ENCODE assay signal across 8 cellular contexts in genomic region chr5:160439205-160439600, GRCh38. TPM values are rescaled to one million over a fixed set of nuclear protein-coding genes. Genes with fewer than 3 reads are reported as not detected.
A peak's percentile ranks its signal among the peaks of the same experiment; 100 is the strongest.
DNase-seq lines count a peak whose midpoint lies in the region; ATAC-seq, FAIRE-seq and TF ChIP-seq lines count a peak whose summit lies in the region.

No MANE protein-coding gene starts in this region.

- H3K36me3 ChIP-seq in brain microvascular endothelial cell (replicated peaks) (no peaks in the 10 kb centered on the region), iPS-20b (ENCODE audit: insufficient read depth, low read depth, low read length) (no peaks in the 10 kb centered on the region), small intestine (ENCODE audit: control insufficient read depth in 2 of 2, insufficient read depth in 2 of 2, low read length in 2 of 2) (no peaks in the 10 kb centered on the region)

- DNase-seq in NCI-H2029 (lab: John Stamatoyannopoulos, UW) (peak; percentile 57), UCSD-AML1 (lab: John Stamatoyannopoulos, UW; ENCODE audit: unreplicated experiment) (peak; percentile 89), brain microvascular endothelial cell (peak; percentile 89), small intestine (peak; percentile 86)

- WGBS in small intestine, 3 donors = 0 to 1% (median 0%) methylated on average over 11 of the region's 11 CpGs

- peak; percentile 85 for TF ChIP-seq CTCF in 22Rv1 (IDR thresholded peaks at IDR 0.05)
- peak; percentile 94 for TF ChIP-seq CTCF in brain microvascular endothelial cell (IDR thresholded peaks at IDR 0.05; ENCODE audit: low read depth, low read length, missing control alignments)

- H3K4me1 ChIP-seq in iPS-20b (ENCODE audit: insufficient read depth, low read length) = no peaks in the 10 kb centered on the region
- no peaks in the 10 kb centered on the region for H3K4me1 ChIP-seq in small intestine (ENCODE audit: control insufficient read depth in 2 of 2, insufficient read depth in 1 of 2, low read depth in 1 of 2, low read length in 1 of 2)

- H3K9me3 ChIP-seq in iPS-20b (ENCODE audit: insufficient read depth, low read depth, low read length) = no peaks in the 10 kb centered on the region
- H3K9me3 ChIP-seq in small intestine (ENCODE audit: control insufficient read depth, low read depth) = no peaks in the 10 kb centered on the region

- H3K27ac ChIP-seq in 22Rv1 (peak overlapping the region; percentile 31; the same call in 1 of the 2 replicates), brain microvascular endothelial cell (no peak overlapping the region), iPS-20b (ENCODE audit: low read length) (no peak overlapping the region), small intestine (ENCODE audit: low read depth in 1 of 2, low read length in 1 of 2) (peak overlapping the region; percentile 18 to 43)

- ATAC-seq in GM18511 (IDR thresholded peaks at IDR 0.05; ENCODE audit: unreplicated experiment) = peak; percentile 65
- peak; percentile 62 for ATAC-seq in HG03025 (IDR thresholded peaks at IDR 0.05; ENCODE audit: low FRiP score, unreplicated experiment)

- in situ Hi-C loops in brain microvascular endothelial cell (cut with HindIII; ENCODE audit: low pct_ligation_motif_present, low sequenced_read_pairs) = no loop called here

- H3K9ac ChIP-seq in iPS-20b (ENCODE audit: low read depth, low read length) = 0 out of 2 replicates have a peak overlapping the region, but pooled peaks have one; percentile 18

- H3K4me3 ChIP-seq in brain microvascular endothelial cell (ENCODE audit: low read depth, low read length) (peak overlapping the region; percentile 52), iPS-20b (ENCODE audit: low read length) (peak overlapping the region; percentile 64), small intestine (ENCODE audit: low read depth in 1 of 2, low read length in 2 of 2) (peak overlapping the region in 1 of 2 donors; percentile 51)

- H3K27me3 ChIP-seq in brain microvascular endothelial cell (replicated peaks) = no peaks in the 10 kb centered on the region
- H3K27me3 ChIP-seq in iPS-20b (ENCODE audit: insufficient read depth, low read length) = no peaks in the 10 kb centered on the region; the same call in 1 of the 2 replicates
- no peaks in the 10 kb centered on the region for H3K27me3 ChIP-seq in small intestine (ENCODE audit: control insufficient read depth in 2 of 2, insufficient read depth in 2 of 2, low read length in 2 of 2)

- FAIRE-seq in small intestine (lab: Jason Lieb, UNC) = no peak

RNA-seq across cellular contexts. Expression of gene PTTG1, which starts 17.5 kb away (rescaled TPM):
- polyA plus RNA-seq in small intestine = 10 to 100 TPM in 2 of 3 donors, 1 to 10 TPM in 1; 8.4 to 98.9 (median 12.1) TPM

RNA-seq across cellular contexts. Expression of gene SLU7, which starts 20.3 kb away (rescaled TPM):
- 10 to 100 TPM; 19.9 to 44.0 (median 32.9) TPM for polyA plus RNA-seq in small intestine

RNA-seq across cellular contexts. Expression of gene FAM200C, which starts 39.3 kb away (rescaled TPM):
- polyA plus RNA-seq in small intestine = 1 to 10 TPM in 2 of 3 donors, under 1 TPM in 1; 0.27 to 1.6 (median 1.6) TPM

Comparison
In these comparisons a context has a peak if more than half of its experiments do, and no peak if none do; other contexts are left out.
1. H3K27ac ChIP-seq: peak in 22Rv1 (single experiment) and small intestine (2 of 2); none in brain microvascular endothelial cell (single experiment) and iPS-20b (single experiment).
2. Peak in every context shown above with its lines, with median percentiles within 50 percentile points of each other: DNase-seq.